In the genomic region with DNA sequence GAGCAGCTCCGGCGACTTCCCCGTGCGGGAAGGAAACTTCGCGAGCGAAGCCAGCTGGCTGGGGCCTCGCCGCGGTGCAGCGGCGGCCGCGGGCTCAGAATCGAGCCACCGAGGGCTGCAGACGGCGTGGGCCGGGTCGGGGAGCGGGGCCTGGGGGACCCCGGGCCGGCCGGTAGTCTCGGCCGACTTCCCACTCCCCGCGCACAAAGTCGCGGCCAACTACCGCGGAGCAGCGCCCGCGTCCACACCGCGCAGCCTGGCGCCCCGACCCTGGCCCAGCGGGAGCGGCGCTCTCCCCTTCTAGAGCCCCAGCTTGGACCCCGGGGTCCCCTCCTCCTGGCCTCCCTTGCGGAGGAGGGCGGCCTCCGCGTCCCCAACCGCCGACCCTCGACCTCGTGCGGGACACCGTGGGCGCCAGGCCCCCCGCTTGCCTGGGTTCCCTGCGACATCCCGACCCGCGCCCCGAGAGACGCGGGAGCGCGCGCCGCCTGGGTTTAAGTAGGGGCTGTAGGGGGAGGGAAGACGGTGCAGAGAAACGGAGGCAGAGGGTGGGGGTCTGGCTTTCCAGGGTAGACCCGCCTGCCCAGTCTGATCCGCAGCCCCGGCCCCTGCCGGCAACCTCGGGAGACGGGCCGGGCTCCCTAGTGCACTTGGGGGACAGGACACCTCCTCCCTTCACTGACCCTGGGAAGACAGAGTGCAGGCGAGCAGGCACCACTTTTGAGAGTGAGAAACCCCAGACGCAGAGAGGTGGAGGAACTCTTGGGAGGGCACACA, we compare ENCODE assay signal across 23 cellular contexts. TPM values are rescaled to one million over a fixed set of nuclear protein-coding genes. Genes with fewer than 3 reads are reported as not detected.
DNase-seq lines count a peak whose midpoint lies in the region; ATAC-seq, FAIRE-seq and TF ChIP-seq lines count a peak whose summit lies in the region.
"Had no signal": no experiment of that assay in that cellular context is flagged by ENCODE, and none has a peak within 500 bp of the region (broad histone marks: within the 10 kb centered on the region; RNA-seq: fewer than 3 reads in every experiment).

No MANE protein-coding gene starts in this region.

- H3K36me3 ChIP-seq in ES-I3 (ENCODE audit: insufficient read depth, low read length) (no peaks in the 10 kb centered on the region), ascending aorta (peaks cover 0 to 7% of the 10 kb centered on the region in 2 donors), hepatocyte (replicated peaks; ENCODE audit: insufficient read depth, low read depth) (no peaks in the 10 kb centered on the region), pancreas (no peaks in the 10 kb centered on the region)

- ATAC-seq in pancreas, result peak in 1 of 4 donors; percentile 11
- ATAC-seq: activated T-helper 17 cell treated with anti-CD3 and anti-CD28 coated beads, Interleukin-2, amount 50 U/mL, for 72 hours; GM12878; HCT116; natural killer cell treated with Interleukin-12 subunit alpha and Interleukin-12 subunit beta and Interleukin-15 and Interleukin-18, amount 100 ng/mL, for 72 hours; sciatic nerve had no signal

- no peak overlapping the region for H2AFZ ChIP-seq in hepatocyte

- TF ChIP-seq CTCF in ascending aorta (IDR thresholded peaks at IDR 0.05) (no peak), hepatocyte (IDR thresholded peaks at IDR 0.05; ENCODE audit: poor library complexity) (no peak), pancreas (IDR thresholded peaks at IDR 0.05) (no peak), D721Med (IDR thresholded peaks at IDR 0.05; ENCODE audit: insufficient read depth, missing control alignments) (no peak)

- H3K9me2 ChIP-seq in hepatocyte (replicated peaks; ENCODE audit: insufficient read depth), result no peaks in the 10 kb centered on the region

- FAIRE-seq in pancreas (lab: Jason Lieb, UNC) (no peak), D721Med (lab: Jason Lieb, UNC) (no peak)
- FAIRE-seq: GM12878 had no signal

- peak overlapping the region; percentile 79 for H3K4me2 ChIP-seq in hepatocyte

- peaks cover 30% of the 10 kb centered on the region for H3K79me2 ChIP-seq in hepatocyte

- H3K27ac ChIP-seq in ascending aorta (peak overlapping the region; percentile 99 to 100), hepatocyte (no peak overlapping the region), pancreas (peak overlapping the region; percentile 79 to 96 (median 86))

- peak overlapping the region; percentile 47; the same call in 1 of the 2 replicates for H3K9ac ChIP-seq in ES-I3 (ENCODE audit: low read depth, low read length)

- H4K20me1 ChIP-seq in hepatocyte (ENCODE audit: insufficient read depth, poor library complexity, severe bottlenecking), result no peaks in the 10 kb centered on the region

- intact Hi-C loops in ascending aorta (cut with DNase I), result loop anchor here (1.0 to 2.0 kb wide), 3 partner anchors 51 to 203 kb away; no protein-coding TSS in a partner anchor
- intact Hi-C loops in pancreas (cut with DNase I), result no loop called here

- H3K4me3 ChIP-seq in ascending aorta (peak overlapping the region; percentile 95 to 97), hepatocyte (no peak overlapping the region), pancreas (peak overlapping the region; percentile 10 to 92 (median 54))
- H3K4me3 ChIP-seq: GM12878 had no signal

- H3K27me3 ChIP-seq in ascending aorta, result no peaks in the 10 kb centered on the region
- peaks cover 56% of the 10 kb centered on the region for H3K27me3 ChIP-seq in hepatocyte
- H3K27me3 ChIP-seq in pancreas, result no peaks in the 10 kb centered on the region

- 17% methylated on average over 51 of the region's 77 CpGs for WGBS in hepatocyte (ENCODE audit: low lambda C conversion rate, missing lambda C conversion rate)
- 11 to 40% methylated on average over 57 to 77 of the region's 77 CpGs for WGBS in pancreas, 2 donors

- H3K9me3 ChIP-seq in ES-I3 (ENCODE audit: control insufficient read depth, insufficient read depth, low read length) (no peaks in the 10 kb centered on the region), ascending aorta (no peaks in the 10 kb centered on the region), hepatocyte (ENCODE audit: low read depth) (no peaks in the 10 kb centered on the region), pancreas (no peaks in the 10 kb centered on the region)

- H3K4me1 ChIP-seq in ES-I3 (ENCODE audit: insufficient read depth, low read length) (peaks cover 10% of the 10 kb centered on the region; the same call in 1 of the 2 replicates), ascending aorta (peaks cover 26 to 59% of the 10 kb centered on the region in 2 donors), hepatocyte (ENCODE audit: insufficient read depth) (peaks cover 11% of the 10 kb centered on the region), pancreas (peaks cover 5 to 15% (median 11%) of the 10 kb centered on the region in 3 donors)

- DNase-seq in ascending aorta (ENCODE audit: low spot score in 2 of 2) (no peak), hepatocyte (ENCODE audit: low spot score) (peak; percentile 34), pancreas (peak in 3 of 6 donors; percentile 15 to 69 (median 51)), COR-L47 (lab: John Stamatoyannopoulos, UW) (no peak), HUDEP-2 (lab: John Stamatoyannopoulos, UW; ENCODE audit: unreplicated experiment in 76 of 76) (no peak), NCI-H69 (lab: John Stamatoyannopoulos, UW) (no peak), D721Med (ENCODE audit: insufficient read length, low spot score) (no peak)
- DNase-seq: CD8-positive, alpha-beta memory T cell; cortex of kidney; KBM-7; NCI-H1105; NCI-H2171; stimulated activated CD4-positive, alpha-beta T cell treated with anti-CD3 and anti-CD28 coated beads, Interleukin-4, amount 100 ng/mL, for 4 hours; SW 1271 had no signal

RNA-seq across cellular contexts. Expression of a gene that starts 4.7 kb away (rescaled TPM):
- total RNA-seq in ascending aorta (84.2 TPM), hepatocyte (3.9 and 9.9 TPM in 2 replicates), pancreas (10 to 100 TPM; 10.7 to 19.1 (median 14.9) TPM)
- polyA plus RNA-seq in hepatocyte (7.7 and 8.1 TPM in 2 replicates), pancreas (10 to 100 TPM in 1 of 2 donors, 1 to 10 TPM in 1; 6.6 to 19.2 TPM)
- total RNA-seq: activated T-helper 17 cell treated with anti-CD3 and anti-CD28 coated beads, Interleukin-2, amount 50 U/mL, for 72 hours; CD8-positive, alpha-beta memory T cell; lung microvascular endothelial cell; natural killer cell treated with Interleukin-12 subunit alpha and Interleukin-12 subunit beta and Interleukin-15 and Interleukin-18, amount 100 ng/mL, for 72 hours had no signal
- polyA plus RNA-seq: CD8-positive, alpha-beta memory T cell; GM12878 had no signal

RNA-seq across cellular contexts. Expression of a gene that starts 52.4 kb away (rescaled TPM):
- total RNA-seq in ascending aorta (not detected), hepatocyte (not detected in 2 replicates), pancreas (not detected)
- polyA plus RNA-seq in hepatocyte (not detected in 2 replicates), pancreas (not detected)
- total RNA-seq: activated T-helper 17 cell treated with anti-CD3 and anti-CD28 coated beads, Interleukin-2, amount 50 U/mL, for 72 hours; CD8-positive, alpha-beta memory T cell; GM12878; lung microvascular endothelial cell; natural killer cell treated with Interleukin-12 subunit alpha and Interleukin-12 subunit beta and Interleukin-15 and Interleukin-18, amount 100 ng/mL, for 72 hours; sciatic nerve; urinary bladder had no signal
- polyA plus RNA-seq: adipose tissue; CD8-positive, alpha-beta memory T cell; GM12878; urinary bladder had no signal
